Comparison of ENCODE assay signal across 8 cellular contexts in genomic region chr6:108811490-108811889, GRCh38. TPM values are rescaled to one million over a fixed set of nuclear protein-coding genes. Genes with fewer than 3 reads are reported as not detected.
"Had no signal": no experiment of that assay in that cellular context is flagged by ENCODE, and none has a peak within 500 bp of the region (broad histone marks: within the 10 kb centered on the region; RNA-seq: fewer than 3 reads in every experiment).

No MANE protein-coding gene starts in this region.

- DNase-seq: GDM1, GF-D8 had no signal

- FAIRE-seq: G401.6, GM12878, GM12891, GM12892, GM18507, GM19239 had no signal

- ATAC-seq: GM12878 had no signal

- H3K4me3 ChIP-seq: GM12878 had no signal

RNA-seq across cellular contexts. Expression of gene ARMC2, which starts 36.7 kb away (rescaled TPM):
- total RNA-seq: GM12878 had no signal
